Comparison of ENCODE assay signal across 17 cellular contexts in the genomic region with DNA sequence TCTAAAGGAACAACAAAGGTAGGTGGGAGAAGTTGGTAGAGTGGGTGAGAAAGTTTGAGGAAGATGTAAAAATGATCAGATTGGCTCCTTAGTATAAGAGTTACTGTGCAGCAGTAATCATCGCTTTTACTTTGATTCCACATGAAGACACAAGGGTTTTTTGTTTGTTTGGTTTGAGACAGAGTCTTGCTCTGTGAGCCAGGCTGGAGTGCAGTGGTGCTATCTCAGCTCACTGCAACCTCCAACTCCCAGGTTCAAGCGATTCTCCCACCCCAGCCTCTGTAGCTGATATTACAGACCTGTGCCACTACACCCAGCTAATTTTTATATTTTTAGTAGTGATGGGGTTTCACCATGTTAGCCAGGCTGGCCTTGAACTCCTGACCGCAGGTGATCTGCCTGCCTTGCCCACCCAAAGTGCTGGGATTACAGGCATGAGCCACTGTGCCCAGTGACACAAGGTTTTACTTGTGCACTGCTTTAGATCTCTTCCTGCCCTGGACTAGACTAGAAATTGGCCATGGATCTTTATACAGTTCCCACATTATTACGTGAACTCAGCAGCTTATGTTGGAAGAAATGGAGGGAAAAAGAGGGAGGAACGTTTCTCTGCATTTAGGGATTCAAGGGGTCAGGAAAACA. TPM values are rescaled to one million over a fixed set of nuclear protein-coding genes. Genes with fewer than 3 reads are reported as not detected.
A peak's percentile ranks its signal among the peaks of the same experiment; 100 is the strongest.
DNase-seq lines count a peak whose midpoint lies in the region; ATAC-seq and TF ChIP-seq lines count a peak whose summit lies in the region.
"Had no signal": no experiment of that assay in that cellular context is flagged by ENCODE, and none has a peak within 500 bp of the region (broad histone marks: within the 10 kb centered on the region; RNA-seq: fewer than 3 reads in every experiment).

No MANE protein-coding gene starts in this region.

- H4K91ac ChIP-seq in trophoblast cell (ENCODE audit: low read depth, low read length) = no peak overlapping the region

- H3K79me1 ChIP-seq in trophoblast cell (ENCODE audit: low read length) = no peaks in the 10 kb centered on the region

- no peaks in the 10 kb centered on the region for H3K27me3 ChIP-seq in HUES64 (ENCODE audit: insufficient read depth, low read length)
- no peaks in the 10 kb centered on the region for H3K27me3 ChIP-seq in trophoblast cell (ENCODE audit: insufficient read depth, low read length)
- H3K27me3 ChIP-seq: BLaER1 treated with 17β-estradiol and CSF1 and Interleukin-3, amounts not matched to agents 10 nM and 100 nM; left lung had no signal

- H3K9me3 Mint-ChIP-seq in Calu3 (ENCODE audit: low read depth, unreplicated experiment) (no peaks in the 10 kb centered on the region), brain (no peaks in the 10 kb centered on the region), type B pancreatic cell (no peaks in the 10 kb centered on the region)
- H3K9me3 Mint-ChIP-seq: naive B cell had no signal

- H2BK12ac ChIP-seq in trophoblast cell (ENCODE audit: low read length) = no peak overlapping the region

- H4K12ac ChIP-seq in trophoblast cell (ENCODE audit: low read depth, low read length) = no peak overlapping the region

- H3K4me3 Mint-ChIP-seq in Calu3 (ENCODE audit: low read depth, unreplicated experiment) (no peak overlapping the region), brain (peak overlapping the region in 2 of 5 experiments; percentile 14 to 24), type B pancreatic cell (no peak overlapping the region)
- H3K4me3 Mint-ChIP-seq: naive B cell had no signal

- H3K36me3 ChIP-seq in HUES64 (ENCODE audit: insufficient read depth, low read length) = peaks cover 38% of the 10 kb centered on the region
- peaks cover 3 to 8% of the 10 kb centered on the region in 2 experiments for H3K36me3 ChIP-seq in trophoblast cell (ENCODE audit: control insufficient read depth in 1 of 2, insufficient read depth in 2 of 2, low read length in 2 of 2)

- CTCF ChIA-PET in Calu3 (lab: Charles Lee) = no interaction called here

- H3K27ac ChIP-seq in HUES64 (ENCODE audit: low read depth, low read length) (0 out of 2 replicates have a peak overlapping the region, but pooled peaks have one; percentile 36), trophoblast cell (ENCODE audit: low read depth, low read length) (no peak overlapping the region)
- H3K27ac ChIP-seq: BLaER1 treated with 17β-estradiol and CSF1 and Interleukin-3, amounts not matched to agents 10 nM and 100 nM; left lung; psoas muscle; SK-N-MC had no signal

- no TSS peak for BruUV-seq in Calu3 (replicated peaks; lab: Mats Ljungman, UMichigan)

- H3K9me3 ChIP-seq in HUES64 (ENCODE audit: insufficient read depth, low read depth, low read length) (no peaks in the 10 kb centered on the region), trophoblast cell (ENCODE audit: insufficient read depth, low read depth, low read length) (no peaks in the 10 kb centered on the region)
- H3K9me3 ChIP-seq: BLaER1 treated with 17β-estradiol and CSF1 and Interleukin-3, amounts not matched to agents 10 nM and 100 nM; left lung; psoas muscle had no signal

- H2AK5ac ChIP-seq in trophoblast cell (ENCODE audit: low read length) = no peak overlapping the region

- H3K27ac Mint-ChIP-seq in Calu3 (ENCODE audit: unreplicated experiment) (peak overlapping the region; percentile 3), brain (peak overlapping the region in 3 of 5 experiments; percentile 6 to 69 (median 28)), type B pancreatic cell (no peak overlapping the region)

- H3K4me1 ChIP-seq in HUES64 (ENCODE audit: insufficient read depth, low read length) (peaks cover 41% of the 10 kb centered on the region), trophoblast cell (ENCODE audit: control insufficient read depth in 1 of 2, insufficient read depth in 2 of 2, low read length in 2 of 2) (no peaks in the 10 kb centered on the region)

- H2BK120ac ChIP-seq in trophoblast cell (ENCODE audit: insufficient read depth, low read length, poor library complexity) = no peak overlapping the region

- no peak overlapping the region for H3K4me3 ChIP-seq in HUES64 (ENCODE audit: low read length)
- no peak overlapping the region for H3K4me3 ChIP-seq in trophoblast cell (ENCODE audit: low read depth, low read length)
- H3K4me3 ChIP-seq: BLaER1 treated with 17β-estradiol and CSF1 and Interleukin-3, amounts not matched to agents 10 nM and 100 nM; left lung; psoas muscle; SK-N-MC had no signal

- no peak overlapping the region for H2AFZ ChIP-seq in trophoblast cell (ENCODE audit: insufficient read depth, low read length, poor library complexity)

- no peak overlapping the region for H3K23ac ChIP-seq in trophoblast cell (ENCODE audit: low read length)

- peak overlapping the region; percentile 11 for H3K4ac ChIP-seq in trophoblast cell (ENCODE audit: low read depth, low read length)

- DNase-seq in Calu3 (no peak), trophoblast cell (no peak), type B pancreatic cell (ENCODE audit: extremely low spot score, unreplicated experiment) (no peak), NCI-H128 (lab: John Stamatoyannopoulos, UW; ENCODE audit: unreplicated experiment) (no peak)
- DNase-seq: activated naive CD4-positive, alpha-beta T cell treated with Interleukin-2 at 50 U/mL for 16 hours; DMS79; left lung; naive B cell; NCI-H2107; NCI-H69; psoas muscle; stimulated activated CD4-positive, alpha-beta T cell treated with anti-CD3 and anti-CD28 coated beads, Interleukin-12 subunit alpha, Interleukin-12 subunit beta, amount 100 ng/mL, for 4 hours had no signal

- H3K4me1 Mint-ChIP-seq in Calu3 (ENCODE audit: low read depth, unreplicated experiment) = peaks cover 36% of the 10 kb centered on the region
- H3K4me1 Mint-ChIP-seq in brain = peaks cover 87% of the 10 kb centered on the region
- peaks cover 29% of the 10 kb centered on the region for H3K4me1 Mint-ChIP-seq in type B pancreatic cell (ENCODE audit: unreplicated experiment)

- intact Hi-C loops in Calu3 (cut with micrococcal nuclease; ENCODE audit: unreplicated experiment) = no loop called here

- no peak overlapping the region for H3K18ac ChIP-seq in trophoblast cell (ENCODE audit: low read length)

- peaks cover 3% of the 10 kb centered on the region for H3K79me2 ChIP-seq in trophoblast cell (ENCODE audit: control insufficient read depth, insufficient read depth, low read length, poor library complexity)

- no peak overlapping the region for H3K14ac ChIP-seq in trophoblast cell (ENCODE audit: low read length)

- no peak overlapping the region for H3K4me2 ChIP-seq in trophoblast cell (ENCODE audit: low read length)
- H3K4me2 ChIP-seq: BLaER1 treated with 17β-estradiol and CSF1 and Interleukin-3, amounts not matched to agents 10 nM and 100 nM had no signal

- H3K27me3 Mint-ChIP-seq in Calu3 (ENCODE audit: unreplicated experiment) (no peaks in the 10 kb centered on the region), brain (no peaks in the 10 kb centered on the region), type B pancreatic cell (no peaks in the 10 kb centered on the region)
- H3K27me3 Mint-ChIP-seq: naive B cell had no signal

- no peak overlapping the region for H4K8ac ChIP-seq in trophoblast cell (ENCODE audit: low read depth, low read length)

- H2BK5ac ChIP-seq in trophoblast cell (ENCODE audit: low read depth, low read length, poor library complexity) = no peak overlapping the region

- no peak overlapping the region for H3K9ac ChIP-seq in HUES64 (ENCODE audit: low read depth, low read length)
- H3K9ac ChIP-seq in trophoblast cell (ENCODE audit: low read length) = no peak overlapping the region
- H3K9ac ChIP-seq: BLaER1 treated with 17β-estradiol and CSF1 and Interleukin-3, amounts not matched to agents 10 nM and 100 nM had no signal

- peaks cover 21% of the 10 kb centered on the region for H3K36me3 Mint-ChIP-seq in Calu3 (ENCODE audit: insufficient read depth, unreplicated experiment)
- H3K36me3 Mint-ChIP-seq in brain = peaks cover 20% of the 10 kb centered on the region
- peaks cover 12% of the 10 kb centered on the region for H3K36me3 Mint-ChIP-seq in type B pancreatic cell

- no peak for ATAC-seq in GM18861 (IDR thresholded peaks at IDR 0.05; ENCODE audit: unreplicated experiment)
- ATAC-seq: left lung, psoas muscle had no signal

- WGBS in HUES64 = 89% methylated on average over 5 of the region's 5 CpGs
- no CpG with 5 or more reads among the region's 5 CpGs for WGBS in trophoblast cell (ENCODE audit: extremely low coverage, insufficient coverage, insufficient read length)

- TF ChIP-seq CTCF in Calu3 (IDR thresholded peaks at IDR 0.05; ENCODE audit: unreplicated experiment) = no peak
- no peak for TF ChIP-seq CTCF in brain (conservative IDR thresholded peaks at IDR 0.05)
- no peak for TF ChIP-seq CTCF in type B pancreatic cell (conservative IDR thresholded peaks at IDR 0.05)

RNA-seq across cellular contexts. Expression of gene LUC7L2, which starts 10.7 kb away (rescaled TPM):
- 85.7 and 88.8 TPM in 2 replicates for total RNA-seq in Calu3 (2022)
- 52.5 TPM for polyA plus RNA-seq in HUES64 (2013, experiment 1 of 2)
- polyA plus RNA-seq in HUES64 (2013, experiment 2 of 2) = 48.9 TPM
- 74.7 TPM for polyA plus RNA-seq in brain (ENCODE audit: insufficient read depth, low read depth, low replicate concordance)
- 55.6 and 55.7 TPM in 2 replicates for polyA plus RNA-seq in trophoblast cell (2013)
- 83.5 and 90.0 TPM in 2 replicates for total RNA-seq in type B pancreatic cell (ENCODE audit: low replicate concordance)

RNA-seq across cellular contexts. Expression of gene FMC1, which starts 29.3 kb away (rescaled TPM):
- total RNA-seq in Calu3 (2022) (2.9 and 9.1 TPM in 2 replicates), type B pancreatic cell (ENCODE audit: low replicate concordance) (13.9 and 15.2 TPM in 2 replicates)
- 22.6 TPM for polyA plus RNA-seq in HUES64 (2013, experiment 1 of 2)
- 28.1 TPM for polyA plus RNA-seq in HUES64 (2013, experiment 2 of 2)
- polyA plus RNA-seq in brain (ENCODE audit: insufficient read depth, low read depth, low replicate concordance) = 73.5 TPM
- polyA plus RNA-seq in trophoblast cell (2013) = 27.6 and 28.9 TPM in 2 replicates
